ENCODE assay signal across 2 cellular contexts in genomic region chr17:71727292-71727691, GRCh38.
TF ChIP-seq lines count a peak whose summit lies in the region.

No MANE protein-coding gene starts in this region.

TF ChIP-seq in HepG2, 621 proteins besides CTCF, POLR2A, EP300 and RAD21:
- TF ChIP-seq ZNF513 (CRISPR knock-in tag; conservative IDR thresholded peaks at IDR 0.05) = no peak
- TF ChIP-seq PCBP1 (IDR thresholded peaks at IDR 0.05; ENCODE audit: borderline replicate concordance, low read depth, low read length) = peak; percentile 82; the same call in 1 of the 2 replicates
- TF ChIP-seq HNRNPK (IDR thresholded peaks at IDR 0.05; ENCODE audit: low read depth, low read length, poor library complexity, severe bottlenecking) = peak; percentile 93
- TF ChIP-seq, protein P1, sequence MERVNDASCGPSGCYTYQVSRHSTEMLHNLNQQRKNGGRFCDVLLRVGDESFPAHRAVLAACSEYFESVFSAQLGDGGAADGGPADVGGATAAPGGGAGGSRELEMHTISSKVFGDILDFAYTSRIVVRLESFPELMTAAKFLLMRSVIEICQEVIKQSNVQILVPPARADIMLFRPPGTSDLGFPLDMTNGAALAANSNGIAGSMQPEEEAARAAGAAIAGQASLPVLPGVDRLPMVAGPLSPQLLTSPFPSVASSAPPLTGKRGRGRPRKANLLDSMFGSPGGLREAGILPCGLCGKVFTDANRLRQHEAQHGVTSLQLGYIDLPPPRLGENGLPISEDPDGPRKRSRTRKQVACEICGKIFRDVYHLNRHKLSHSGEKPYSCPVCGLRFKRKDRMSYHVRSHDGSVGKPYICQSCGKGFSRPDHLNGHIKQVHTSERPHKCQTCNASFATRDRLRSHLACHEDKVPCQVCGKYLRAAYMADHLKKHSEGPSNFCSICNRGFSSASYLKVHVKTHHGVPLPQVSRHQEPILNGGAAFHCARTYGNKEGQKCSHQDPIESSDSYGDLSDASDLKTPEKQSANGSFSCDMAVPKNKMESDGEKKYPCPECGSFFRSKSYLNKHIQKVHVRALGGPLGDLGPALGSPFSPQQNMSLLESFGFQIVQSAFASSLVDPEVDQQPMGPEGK (CRISPR knock-in tag; IDR thresholded peaks at IDR 0.05) = no peak
TF ChIP-seq in HepG2: peak in this region for 2.

TF ChIP-seq in K562, 482 proteins besides CTCF, POLR2A, EP300 and RAD21 (continued from another document):
- TF ChIP-seq ATF6 (CRISPR knock-in tag; IDR thresholded peaks at IDR 0.05) (no peak), GABPA (tag; conservative IDR thresholded peaks at IDR 0.05; ENCODE audit: low read depth) (no peak), NR2C1 (IDR thresholded peaks at IDR 0.05) (no peak), NR2C1 (tag; IDR thresholded peaks at IDR 0.05) (no peak), FOS (IDR thresholded peaks at IDR 0.05; ENCODE audit: extremely low read depth, insufficient read length) (no peak), HMG20A (CRISPR knock-in tag; conservative IDR thresholded peaks at IDR 0.05) (no peak), ZNF224 (CRISPR knock-in tag; IDR thresholded peaks at IDR 0.05) (no peak), DACH1 (IDR thresholded peaks at IDR 0.05; ENCODE audit: partially characterized antibody) (no peak), PHF21A (IDR thresholded peaks at IDR 0.05; ENCODE audit: borderline replicate concordance, low read depth) (no peak), BRCA1 (IDR thresholded peaks at IDR 0.05) (no peak), BRCA1 (CRISPR knock-in tag; IDR thresholded peaks at IDR 0.05) (no peak), ZSCAN32 (CRISPR knock-in tag; IDR thresholded peaks at IDR 0.05) (no peak), TARDBP (IDR thresholded peaks at IDR 0.05) (no peak), CHD2 (IDR thresholded peaks at IDR 0.05; ENCODE audit: low read depth, low read length) (no peak), RBM25 (IDR thresholded peaks at IDR 0.05; ENCODE audit: low read depth, low read length, severe bottlenecking) (no peak)
- TF ChIP-seq, protein P2, sequence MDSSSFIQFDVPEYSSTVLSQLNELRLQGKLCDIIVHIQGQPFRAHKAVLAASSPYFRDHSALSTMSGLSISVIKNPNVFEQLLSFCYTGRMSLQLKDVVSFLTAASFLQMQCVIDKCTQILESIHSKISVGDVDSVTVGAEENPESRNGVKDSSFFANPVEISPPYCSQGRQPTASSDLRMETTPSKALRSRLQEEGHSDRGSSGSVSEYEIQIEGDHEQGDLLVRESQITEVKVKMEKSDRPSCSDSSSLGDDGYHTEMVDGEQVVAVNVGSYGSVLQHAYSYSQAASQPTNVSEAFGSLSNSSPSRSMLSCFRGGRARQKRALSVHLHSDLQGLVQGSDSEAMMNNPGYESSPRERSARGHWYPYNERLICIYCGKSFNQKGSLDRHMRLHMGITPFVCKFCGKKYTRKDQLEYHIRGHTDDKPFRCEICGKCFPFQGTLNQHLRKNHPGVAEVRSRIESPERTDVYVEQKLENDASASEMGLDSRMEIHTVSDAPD (CRISPR knock-in tag; IDR thresholded peaks at IDR 0.05) = no peak
